1 cellular context compared by ENCODE assay signal in the genomic region with DNA sequence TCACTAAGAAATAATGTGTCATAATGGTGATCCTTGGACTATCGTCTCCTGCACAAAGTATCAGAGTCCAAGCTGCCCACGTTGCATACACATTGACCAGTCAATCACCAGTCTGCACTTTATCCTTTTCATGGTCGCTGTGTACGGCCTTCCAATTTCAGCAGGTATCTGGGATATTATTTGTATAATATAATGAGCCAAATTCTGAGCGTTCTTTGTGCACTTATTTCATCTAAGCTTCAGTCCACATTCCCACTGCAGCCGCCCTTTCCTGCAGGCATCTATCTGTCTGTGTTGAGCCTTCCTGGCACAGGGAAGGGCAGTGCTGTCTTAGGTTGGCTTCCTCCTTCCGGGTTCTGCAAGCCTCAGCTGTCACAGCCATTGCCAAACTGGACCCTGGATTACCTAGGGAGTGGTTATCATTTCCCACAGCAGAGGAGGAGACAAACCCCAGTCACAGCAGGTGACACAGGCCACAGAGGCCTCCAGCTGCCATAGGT.
TF ChIP-seq lines count a peak whose summit lies in the region.

No MANE protein-coding gene starts in this region.

TF ChIP-seq in HepG2, 621 proteins besides CTCF, POLR2A, EP300 and RAD21 (continued from another document and continues in another):
- TF ChIP-seq, protein P1, sequence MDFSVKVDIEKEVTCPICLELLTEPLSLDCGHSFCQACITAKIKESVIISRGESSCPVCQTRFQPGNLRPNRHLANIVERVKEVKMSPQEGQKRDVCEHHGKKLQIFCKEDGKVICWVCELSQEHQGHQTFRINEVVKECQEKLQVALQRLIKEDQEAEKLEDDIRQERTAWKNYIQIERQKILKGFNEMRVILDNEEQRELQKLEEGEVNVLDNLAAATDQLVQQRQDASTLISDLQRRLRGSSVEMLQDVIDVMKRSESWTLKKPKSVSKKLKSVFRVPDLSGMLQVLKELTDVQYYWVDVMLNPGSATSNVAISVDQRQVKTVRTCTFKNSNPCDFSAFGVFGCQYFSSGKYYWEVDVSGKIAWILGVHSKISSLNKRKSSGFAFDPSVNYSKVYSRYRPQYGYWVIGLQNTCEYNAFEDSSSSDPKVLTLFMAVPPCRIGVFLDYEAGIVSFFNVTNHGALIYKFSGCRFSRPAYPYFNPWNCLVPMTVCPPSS (IDR thresholded peaks at IDR 0.05), result no peak
- 0 out of 2 replicates have a peak, but pooled peaks have one; percentile 59 for TF ChIP-seq ZNF317 (CRISPR knock-in tag; IDR thresholded peaks at IDR 0.05)
- no peak for TF ChIP-seq ZNF260 (CRISPR knock-in tag; IDR thresholded peaks at IDR 0.05; ENCODE audit: borderline replicate concordance, low read depth)
- TF ChIP-seq NKX3-1 (CRISPR knock-in tag; IDR thresholded peaks at IDR 0.05), result no peak
- no peak for TF ChIP-seq SETDB1 (CRISPR knock-in tag; IDR thresholded peaks at IDR 0.05; ENCODE audit: borderline replicate concordance)
- no peak for TF ChIP-seq JUNB (CRISPR knock-in tag; IDR thresholded peaks at IDR 0.05; ENCODE audit: borderline replicate concordance)
- no peak for TF ChIP-seq ZNF44 (CRISPR knock-in tag; IDR thresholded peaks at IDR 0.05)
- TF ChIP-seq DZIP1 (CRISPR knock-in tag; IDR thresholded peaks at IDR 0.05), result no peak
- no peak for TF ChIP-seq FOXK1 (CRISPR knock-in tag; IDR thresholded peaks at IDR 0.05; ENCODE audit: borderline replicate concordance, low read depth)
- no peak for TF ChIP-seq CHD4 (IDR thresholded peaks at IDR 0.05; ENCODE audit: borderline replicate concordance, low read length)
- peak; percentile 50 for TF ChIP-seq ZEB1 (IDR thresholded peaks at IDR 0.05; ENCODE audit: insufficient replicate concordance, low read depth)
- no peak for TF ChIP-seq CCAR2 (optimal IDR thresholded peaks at IDR 0.05; ENCODE audit: low read depth, low read length)
- TF ChIP-seq ZNF749 (CRISPR knock-in tag; IDR thresholded peaks at IDR 0.05; ENCODE audit: borderline replicate concordance), result no peak
- TF ChIP-seq ZNF382 (CRISPR knock-in tag; IDR thresholded peaks at IDR 0.05; ENCODE audit: borderline replicate concordance), result no peak
- TF ChIP-seq ZNF83 (CRISPR knock-in tag; IDR thresholded peaks at IDR 0.05; ENCODE audit: borderline replicate concordance), result no peak
- TF ChIP-seq ZNF101 (CRISPR knock-in tag; IDR thresholded peaks at IDR 0.05; ENCODE audit: borderline replicate concordance, low read depth), result no peak
- TF ChIP-seq SMARCE1 (IDR thresholded peaks at IDR 0.05; ENCODE audit: borderline replicate concordance), result no peak
- no peak for TF ChIP-seq ZNF224 (CRISPR knock-in tag; IDR thresholded peaks at IDR 0.05)
- no peak for TF ChIP-seq HES4 (CRISPR knock-in tag; IDR thresholded peaks at IDR 0.05; ENCODE audit: borderline replicate concordance)
- no peak for TF ChIP-seq HOXA5 (CRISPR knock-in tag; IDR thresholded peaks at IDR 0.05)
- TF ChIP-seq, protein P2, sequence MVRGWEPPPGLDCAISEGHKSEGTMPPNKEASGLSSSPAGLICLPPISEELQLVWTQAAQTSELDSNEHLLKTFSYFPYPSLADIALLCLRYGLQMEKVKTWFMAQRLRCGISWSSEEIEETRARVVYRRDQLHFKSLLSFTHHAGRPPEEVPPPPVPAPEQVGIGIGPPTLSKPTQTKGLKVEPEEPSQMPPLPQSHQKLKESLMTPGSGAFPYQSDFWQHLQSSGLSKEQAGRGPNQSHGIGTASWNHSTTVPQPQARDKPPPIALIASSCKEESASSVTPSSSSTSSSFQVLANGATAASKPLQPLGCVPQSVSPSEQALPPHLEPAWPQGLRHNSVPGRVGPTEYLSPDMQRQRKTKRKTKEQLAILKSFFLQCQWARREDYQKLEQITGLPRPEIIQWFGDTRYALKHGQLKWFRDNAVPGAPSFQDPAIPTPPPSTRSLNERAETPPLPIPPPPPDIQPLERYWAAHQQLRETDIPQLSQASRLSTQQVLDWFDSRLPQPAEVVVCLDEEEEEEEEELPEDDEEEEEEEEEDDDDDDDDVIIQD (CRISPR knock-in tag; IDR thresholded peaks at IDR 0.05; ENCODE audit: low read depth), result no peak
- TF ChIP-seq, protein P3, sequence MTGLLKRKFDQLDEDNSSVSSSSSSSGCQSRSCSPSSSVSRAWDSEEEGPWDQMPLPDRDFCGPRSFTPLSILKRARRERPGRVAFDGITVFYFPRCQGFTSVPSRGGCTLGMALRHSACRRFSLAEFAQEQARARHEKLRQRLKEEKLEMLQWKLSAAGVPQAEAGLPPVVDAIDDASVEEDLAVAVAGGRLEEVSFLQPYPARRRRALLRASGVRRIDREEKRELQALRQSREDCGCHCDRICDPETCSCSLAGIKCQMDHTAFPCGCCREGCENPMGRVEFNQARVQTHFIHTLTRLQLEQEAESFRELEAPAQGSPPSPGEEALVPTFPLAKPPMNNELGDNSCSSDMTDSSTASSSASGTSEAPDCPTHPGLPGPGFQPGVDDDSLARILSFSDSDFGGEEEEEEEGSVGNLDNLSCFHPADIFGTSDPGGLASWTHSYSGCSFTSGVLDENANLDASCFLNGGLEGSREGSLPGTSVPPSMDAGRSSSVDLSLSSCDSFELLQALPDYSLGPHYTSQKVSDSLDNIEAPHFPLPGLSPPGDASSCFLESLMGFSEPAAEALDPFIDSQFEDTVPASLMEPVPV (CRISPR knock-in tag; IDR thresholded peaks at IDR 0.05), result no peak
- TF ChIP-seq CEBPB (IDR thresholded peaks at IDR 0.05; ENCODE audit: borderline replicate concordance, low read depth, low read length), result peak; percentile 29; the same call in 1 of the 2 replicates
- no peak for TF ChIP-seq WIZ (CRISPR knock-in tag; IDR thresholded peaks at IDR 0.05)
- TF ChIP-seq, protein P4, sequence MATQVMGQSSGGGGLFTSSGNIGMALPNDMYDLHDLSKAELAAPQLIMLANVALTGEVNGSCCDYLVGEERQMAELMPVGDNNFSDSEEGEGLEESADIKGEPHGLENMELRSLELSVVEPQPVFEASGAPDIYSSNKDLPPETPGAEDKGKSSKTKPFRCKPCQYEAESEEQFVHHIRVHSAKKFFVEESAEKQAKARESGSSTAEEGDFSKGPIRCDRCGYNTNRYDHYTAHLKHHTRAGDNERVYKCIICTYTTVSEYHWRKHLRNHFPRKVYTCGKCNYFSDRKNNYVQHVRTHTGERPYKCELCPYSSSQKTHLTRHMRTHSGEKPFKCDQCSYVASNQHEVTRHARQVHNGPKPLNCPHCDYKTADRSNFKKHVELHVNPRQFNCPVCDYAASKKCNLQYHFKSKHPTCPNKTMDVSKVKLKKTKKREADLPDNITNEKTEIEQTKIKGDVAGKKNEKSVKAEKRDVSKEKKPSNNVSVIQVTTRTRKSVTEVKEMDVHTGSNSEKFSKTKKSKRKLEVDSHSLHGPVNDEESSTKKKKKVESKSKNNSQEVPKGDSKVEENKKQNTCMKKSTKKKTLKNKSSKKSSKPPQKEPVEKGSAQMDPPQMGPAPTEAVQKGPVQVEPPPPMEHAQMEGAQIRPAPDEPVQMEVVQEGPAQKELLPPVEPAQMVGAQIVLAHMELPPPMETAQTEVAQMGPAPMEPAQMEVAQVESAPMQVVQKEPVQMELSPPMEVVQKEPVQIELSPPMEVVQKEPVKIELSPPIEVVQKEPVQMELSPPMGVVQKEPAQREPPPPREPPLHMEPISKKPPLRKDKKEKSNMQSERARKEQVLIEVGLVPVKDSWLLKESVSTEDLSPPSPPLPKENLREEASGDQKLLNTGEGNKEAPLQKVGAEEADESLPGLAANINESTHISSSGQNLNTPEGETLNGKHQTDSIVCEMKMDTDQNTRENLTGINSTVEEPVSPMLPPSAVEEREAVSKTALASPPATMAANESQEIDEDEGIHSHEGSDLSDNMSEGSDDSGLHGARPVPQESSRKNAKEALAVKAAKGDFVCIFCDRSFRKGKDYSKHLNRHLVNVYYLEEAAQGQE (IDR thresholded peaks at IDR 0.05; ENCODE audit: borderline replicate concordance in 1 of 2, low read depth in 1 of 2, low read length in 2 of 2), result no peak
- no peak for TF ChIP-seq MTF2 (CRISPR knock-in tag; IDR thresholded peaks at IDR 0.05; ENCODE audit: borderline replicate concordance)
- no peak for TF ChIP-seq BRCA1 (CRISPR knock-in tag; IDR thresholded peaks at IDR 0.05)
- TF ChIP-seq CHD2 (IDR thresholded peaks at IDR 0.05; ENCODE audit: low read depth, low read length), result no peak
- no peak for TF ChIP-seq ZFP37 (CRISPR knock-in tag; IDR thresholded peaks at IDR 0.05; ENCODE audit: borderline replicate concordance)
- TF ChIP-seq ZNF547 (CRISPR knock-in tag; IDR thresholded peaks at IDR 0.05), result no peak
- TF ChIP-seq SOX6 (IDR thresholded peaks at IDR 0.05), result no peak
- TF ChIP-seq SOX6 (CRISPR knock-in tag; IDR thresholded peaks at IDR 0.05), result peak; percentile 49; the same call in 1 of the 2 replicates
- TF ChIP-seq TERF1 (CRISPR knock-in tag; IDR thresholded peaks at IDR 0.05), result no peak
- peak; percentile 19; the same call in 1 of the 2 replicates for TF ChIP-seq HOXA3 (CRISPR knock-in tag; IDR thresholded peaks at IDR 0.05)
- TF ChIP-seq MTA1 (CRISPR knock-in tag; IDR thresholded peaks at IDR 0.05; ENCODE audit: borderline replicate concordance), result no peak
- TF ChIP-seq LCORL (IDR thresholded peaks at IDR 0.05), result no peak; the same call in 1 of the 2 replicates
- no peak for TF ChIP-seq LCORL (CRISPR knock-in tag; IDR thresholded peaks at IDR 0.05)
- TF ChIP-seq ZKSCAN5 (CRISPR knock-in tag; IDR thresholded peaks at IDR 0.05), result no peak
- peak; percentile 64 for TF ChIP-seq MED1 (CRISPR knock-in tag; IDR thresholded peaks at IDR 0.05)
- TF ChIP-seq ADNP (CRISPR knock-in tag; IDR thresholded peaks at IDR 0.05), result no peak
- no peak for TF ChIP-seq FIP1L1 (IDR thresholded peaks at IDR 0.05; ENCODE audit: borderline replicate concordance, insufficient read depth, low read depth, low read length)
- TF ChIP-seq, protein P5, sequence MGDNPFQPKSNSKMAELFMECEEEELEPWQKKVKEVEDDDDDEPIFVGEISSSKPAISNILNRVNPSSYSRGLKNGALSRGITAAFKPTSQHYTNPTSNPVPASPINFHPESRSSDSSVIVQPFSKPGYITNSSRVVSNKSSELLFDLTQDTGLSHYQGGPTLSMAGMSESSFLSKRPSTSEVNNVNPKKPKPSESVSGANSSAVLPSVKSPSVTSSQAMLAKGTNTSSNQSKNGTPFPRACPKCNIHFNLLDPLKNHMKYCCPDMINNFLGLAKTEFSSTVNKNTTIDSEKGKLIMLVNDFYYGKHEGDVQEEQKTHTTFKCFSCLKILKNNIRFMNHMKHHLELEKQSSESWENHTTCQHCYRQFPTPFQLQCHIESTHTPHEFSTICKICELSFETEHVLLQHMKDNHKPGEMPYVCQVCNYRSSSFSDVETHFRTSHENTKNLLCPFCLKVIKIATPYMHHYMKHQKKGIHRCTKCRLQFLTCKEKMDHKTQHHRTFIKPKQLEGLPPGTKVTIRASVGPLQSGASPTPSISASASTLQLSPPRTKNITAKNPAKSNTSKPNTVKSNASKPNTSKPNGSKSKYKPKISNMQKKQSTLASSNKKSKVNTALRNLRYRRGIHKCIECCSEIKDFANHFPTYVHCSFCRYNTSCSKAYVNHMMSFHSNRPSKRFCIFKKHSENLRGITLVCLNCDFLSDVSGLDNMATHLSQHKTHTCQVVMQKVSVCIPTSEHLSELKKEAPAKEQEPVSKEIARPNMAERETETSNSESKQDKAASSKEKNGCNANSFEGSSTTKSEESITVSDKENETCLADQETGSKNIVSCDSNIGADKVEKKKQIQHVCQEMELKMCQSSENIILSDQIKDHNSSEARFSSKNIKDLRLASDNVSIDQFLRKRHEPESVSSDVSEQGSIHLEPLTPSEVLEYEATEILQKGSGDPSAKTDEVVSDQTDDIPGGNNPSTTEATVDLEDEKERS (CRISPR knock-in tag; IDR thresholded peaks at IDR 0.05), result no peak
- no peak for TF ChIP-seq ZNF3 (CRISPR knock-in tag; IDR thresholded peaks at IDR 0.05)
- TF ChIP-seq PHF8 (CRISPR knock-in tag; IDR thresholded peaks at IDR 0.05), result no peak
- TF ChIP-seq TARDBP (CRISPR knock-in tag; IDR thresholded peaks at IDR 0.05), result no peak
- TF ChIP-seq TBP (CRISPR knock-in tag; IDR thresholded peaks at IDR 0.05), result no peak
- no peak for TF ChIP-seq ZNF883 (CRISPR knock-in tag; IDR thresholded peaks at IDR 0.05; ENCODE audit: not compliant biosample characterization)
- TF ChIP-seq ATF3 (CRISPR knock-in tag; IDR thresholded peaks at IDR 0.05), result no peak
- peak; percentile 87 for TF ChIP-seq HNF4G (IDR thresholded peaks at IDR 0.05; ENCODE audit: borderline replicate concordance, low read depth, low read length)
- no peak; the same call in 1 of the 2 replicates for TF ChIP-seq HNF4G (CRISPR knock-in tag; IDR thresholded peaks at IDR 0.05; ENCODE audit: borderline replicate concordance, low read depth)
- no peak for TF ChIP-seq NFE2L2 (IDR thresholded peaks at IDR 0.05; ENCODE audit: low read length)
- peak; percentile 50; the same call in 1 of the 2 replicates for TF ChIP-seq ZNF644 (CRISPR knock-in tag; IDR thresholded peaks at IDR 0.05; ENCODE audit: low read depth)
- TF ChIP-seq, protein P6, sequence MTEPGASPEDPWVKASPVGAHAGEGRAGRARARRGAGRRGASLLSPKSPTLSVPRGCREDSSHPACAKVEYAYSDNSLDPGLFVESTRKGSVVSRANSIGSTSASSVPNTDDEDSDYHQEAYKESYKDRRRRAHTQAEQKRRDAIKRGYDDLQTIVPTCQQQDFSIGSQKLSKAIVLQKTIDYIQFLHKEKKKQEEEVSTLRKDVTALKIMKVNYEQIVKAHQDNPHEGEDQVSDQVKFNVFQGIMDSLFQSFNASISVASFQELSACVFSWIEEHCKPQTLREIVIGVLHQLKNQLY (CRISPR knock-in tag; IDR thresholded peaks at IDR 0.05), result peak; percentile 64; the same call in 1 of the 2 replicates
